20 cellular contexts compared by ENCODE assay signal in the genomic region with DNA sequence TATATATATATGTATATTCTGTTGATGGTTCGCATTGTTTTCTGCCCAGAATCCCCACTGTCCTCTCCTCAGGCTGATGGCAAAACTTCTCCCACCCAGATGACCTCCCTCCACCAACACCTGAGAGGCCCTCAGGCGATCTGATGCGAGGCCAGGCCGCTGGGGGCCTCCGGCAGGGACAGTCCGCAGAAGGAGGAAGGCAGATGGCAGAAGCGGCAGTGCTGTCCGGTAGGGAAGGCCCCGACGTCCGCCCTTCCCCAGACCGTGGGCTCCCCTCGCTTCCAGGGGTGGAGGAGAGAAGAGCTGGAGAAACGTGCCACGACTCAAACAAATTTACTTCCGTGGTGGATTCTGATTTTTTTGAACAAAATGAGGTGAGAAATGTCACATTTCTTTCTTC.
DNase-seq lines count a peak whose midpoint lies in the region; ATAC-seq and TF ChIP-seq lines count a peak whose summit lies in the region.
"Had no signal": no experiment of that assay in that cellular context is flagged by ENCODE, and none has a peak within 500 bp of the region (broad histone marks: within the 10 kb centered on the region; RNA-seq: fewer than 3 reads in every experiment).

No MANE protein-coding gene starts in this region.

- H3K9ac ChIP-seq in IMR-90 (ENCODE audit: low read depth, low read length) = no peak overlapping the region

- no peak for ATAC-seq in IMR-90 (ENCODE audit: low read depth)
- no peak for ATAC-seq in HG02885 (IDR thresholded peaks at IDR 0.05; ENCODE audit: poor library complexity, unreplicated experiment)

- H3K4me3 ChIP-seq in IMR-90 (ENCODE audit: insufficient read depth, low read depth, low read length) (no peak overlapping the region), esophagus muscularis mucosa (no peak overlapping the region), BE2C (ENCODE audit: low read depth, low read length) (no peak overlapping the region)
- H3K4me3 ChIP-seq: A549 had no signal

- peak overlapping the region; percentile 59 for H3K27ac Mint-ChIP-seq in progenitor cell of endocrine pancreas
- H3K27ac Mint-ChIP-seq: CD14-positive monocyte had no signal

- peaks cover 4% of the 10 kb centered on the region; the same call in 1 of the 2 replicates for H3K4me1 ChIP-seq in IMR-90 (ENCODE audit: control insufficient read depth, insufficient read depth, low read length)
- H3K4me1 ChIP-seq in esophagus muscularis mucosa = peaks cover 10 to 23% (median 19%) of the 10 kb centered on the region in 4 donors
- no peaks in the 10 kb centered on the region for H3K4me1 ChIP-seq in BE2C

- peak overlapping the region; percentile 50; the same call in 1 of the 2 replicates for H3K18ac ChIP-seq in IMR-90 (ENCODE audit: low read depth, low read length)

- TF ChIP-seq POLR2A in IMR-90 (IDR thresholded peaks at IDR 0.05; ENCODE audit: low read depth, low read length) (no peak), esophagus muscularis mucosa (IDR thresholded peaks at IDR 0.05; ENCODE audit: low read depth) (no peak)

- H2AFZ ChIP-seq in IMR-90 (replicated peaks; ENCODE audit: low read length, poor library complexity) = no peak overlapping the region

- no peaks in the 10 kb centered on the region for H3K27me3 Mint-ChIP-seq in progenitor cell of endocrine pancreas

- peak overlapping the region; percentile 58 for H2AK5ac ChIP-seq in IMR-90 (ENCODE audit: low read depth, low read length)

- in situ Hi-C loops in IMR-90 (cut with MboI; ENCODE audit: low sequenced_read_pairs) = loop anchor here (5.0 kb wide), 1 partner anchor 617 kb away; no protein-coding TSS in a partner anchor

- no peak overlapping the region for H3K4me3 Mint-ChIP-seq in progenitor cell of endocrine pancreas (ENCODE audit: low read depth)
- H3K4me3 Mint-ChIP-seq: CD14-positive monocyte, H9 had no signal

- no peak overlapping the region for H3K56ac ChIP-seq in IMR-90 (ENCODE audit: extremely low read depth, insufficient read depth, low read length)

- H3K4me1 Mint-ChIP-seq in progenitor cell of endocrine pancreas (ENCODE audit: low read depth) = no peaks in the 10 kb centered on the region

- TF ChIP-seq CTCF in IMR-90 (conservative IDR thresholded peaks at IDR 0.05; ENCODE audit: low read depth, low read length) (no peak), esophagus muscularis mucosa (IDR thresholded peaks at IDR 0.05) (no peak), progenitor cell of endocrine pancreas (IDR thresholded peaks at IDR 0.05; ENCODE audit: unreplicated experiment) (no peak), BE2C (IDR thresholded peaks at IDR 0.05; ENCODE audit: low read depth, low read length) (no peak)

- no peaks in the 10 kb centered on the region for H4K20me1 ChIP-seq in IMR-90 (ENCODE audit: insufficient read depth, low read length)

- CTCF ChIA-PET in IMR-90 (lab: Yijun Ruan, JAX) = interaction anchor here (1.0 kb wide), 1 partner anchor 643 kb away, joined by 3 read pairs; no protein-coding TSS in a partner anchor

- H4K8ac ChIP-seq in IMR-90 (ENCODE audit: low read depth in 2 of 2, low read length in 2 of 2) = 0 out of 4 replicates have a peak overlapping the region, but pooled peaks of 1 of the 2 experiments have one; percentile 39

- no peak overlapping the region for H2BK15ac ChIP-seq in IMR-90 (ENCODE audit: low read depth, low read length)

- peak overlapping the region; percentile 70 for H2BK20ac ChIP-seq in IMR-90 (ENCODE audit: low read depth, low read length)

- H3K4ac ChIP-seq in IMR-90 (ENCODE audit: low read depth, low read length) = 0 out of 2 replicates have a peak overlapping the region, but pooled peaks have one; percentile 44

- WGBS in IMR-90 (ENCODE audit: extremely low coverage in 2 of 2, insufficient read length in 1 of 2), 2 experiments = 80% methylated on average over 3 of the region's 16 CpGs; no CpG with 5 or more reads in 1 of the 2 experiments
- WGBS in esophagus muscularis mucosa = 92% methylated on average over 16 of the region's 16 CpGs

- POLR2A ChIA-PET in IMR-90 (lab: Charles Lee; ENCODE audit: unreplicated experiment) = no interaction called here

- H3K36me3 ChIP-seq in IMR-90 (ENCODE audit: control insufficient read depth, insufficient read depth, low read length) (no peaks in the 10 kb centered on the region), esophagus muscularis mucosa (no peaks in the 10 kb centered on the region), BE2C (no peaks in the 10 kb centered on the region)

- H3K23ac ChIP-seq in IMR-90 (ENCODE audit: low read depth, low read length) = no peak overlapping the region

- peaks cover 2% of the 10 kb centered on the region for H3K9me3 Mint-ChIP-seq in progenitor cell of endocrine pancreas (ENCODE audit: low read depth)

- no peaks in the 10 kb centered on the region; the same call in 1 of the 2 replicates for H3K9me1 ChIP-seq in IMR-90 (ENCODE audit: insufficient read depth, low read length)

- peak overlapping the region; percentile 28; the same call in 1 of the 2 replicates for H4K5ac ChIP-seq in IMR-90 (ENCODE audit: low read depth, low read length)

- no peak overlapping the region for H2AK9ac ChIP-seq in IMR-90 (replicated peaks; ENCODE audit: low read depth, low read length, poor library complexity)

- TF ChIP-seq EP300 in esophagus muscularis mucosa (IDR thresholded peaks at IDR 0.05) = no peak

- TF ChIP-seq RAD21 in IMR-90 (IDR thresholded peaks at IDR 0.05; ENCODE audit: low read length) = no peak

- intact Hi-C loops in IMR-90 (cut with micrococcal nuclease) (loop anchor here (1.0 to 10.0 kb wide), 7 partner anchors 33 to 939 kb away; no protein-coding TSS in a partner anchor), esophagus muscularis mucosa (cut with DNase I) (loop anchor here (1.0 to 5.0 kb wide), 2 partner anchors 432 to 616 kb away; partner anchors contain the start of gene SIPA1L1)

- H4K91ac ChIP-seq in IMR-90 (ENCODE audit: insufficient read depth, low read depth, low read length) = peak overlapping the region; percentile 56; the same call in 1 of the 2 replicates

- H3K27ac ChIP-seq in IMR-90 (ENCODE audit: insufficient read depth, low read length) (no peak overlapping the region), esophagus muscularis mucosa (replicated peaks in 1 of 4) (no peak overlapping the region)
- H3K27ac ChIP-seq: A549, HL-60 had no signal

- 0 out of 2 replicates have a peak, but pooled peaks cover 3% of the 10 kb centered on the region for H3K9me3 ChIP-seq in IMR-90 (ENCODE audit: control insufficient read depth, insufficient read depth, low read length)
- H3K9me3 ChIP-seq in esophagus muscularis mucosa = peaks cover 0 to 5% (median 0%) of the 10 kb centered on the region in 4 donors
- H3K9me3 ChIP-seq in BE2C = no peaks in the 10 kb centered on the region
- H3K9me3 ChIP-seq: A549 had no signal

- no peaks in the 10 kb centered on the region for H3K79me1 ChIP-seq in IMR-90 (ENCODE audit: low read depth in 1 of 2, low read length in 2 of 2)

- peaks cover 2% of the 10 kb centered on the region for H3K36me3 Mint-ChIP-seq in progenitor cell of endocrine pancreas (ENCODE audit: insufficient read depth)
- H3K36me3 Mint-ChIP-seq: CD14-positive monocyte had no signal

- dilution Hi-C loops in IMR-90 (cut with HindIII; ENCODE audit: low sequenced_read_pairs, unreplicated experiment) = no loop called here

- H2BK5ac ChIP-seq in IMR-90 (ENCODE audit: low read depth, low read length, poor library complexity, severe bottlenecking) = peak overlapping the region; percentile 38

- peak; percentile 72 for DNase-seq in ELF-1 (ENCODE audit: low read depth, low spot score)
- DNase-seq in IMR-90 = no peak
- peak; percentile 55 for DNase-seq in esophagus muscularis mucosa (ENCODE audit: extremely low spot score)
- no peak for DNase-seq in progenitor cell of endocrine pancreas (ENCODE audit: low spot score, unreplicated experiment)
- no peak for DNase-seq in NCI-H2171 (lab: John Stamatoyannopoulos, UW)
- DNase-seq in BE2C = no peak
- DNase-seq: AML-193, DND-41, NCI-H1092, NCI-H1417 treated with DMSO at 0.1 percent for 48 hours, NCI-H1694 treated with DMSO at 0.1 percent for 48 hours, NCI-H2081, NCI-H510A, NCI-H69, SHP77 treated with DMSO at 0.1 percent for 48 hours had no signal

- H2BK120ac ChIP-seq in IMR-90 (ENCODE audit: low read depth, low read length) = peak overlapping the region; percentile 79

- H3K4me2 ChIP-seq in IMR-90 (ENCODE audit: low read depth, low read length) = no peak overlapping the region

- H3K27me3 ChIP-seq in IMR-90 (ENCODE audit: control insufficient read depth, insufficient read depth, low read length) (no peaks in the 10 kb centered on the region), esophagus muscularis mucosa (no peaks in the 10 kb centered on the region), BE2C (no peaks in the 10 kb centered on the region)

- no TSS peak for BruUV-seq in IMR-90 (replicated peaks; lab: Mats Ljungman, UMichigan)

- H3K14ac ChIP-seq in IMR-90 (replicated peaks; ENCODE audit: low read depth, low read length) = no peak overlapping the region; the same call in 1 of the 2 replicates

TF ChIP-seq in IMR-90, 13 proteins besides CTCF, POLR2A, EP300 and RAD21 (continues in another document):
- TF ChIP-seq MXI1 (IDR thresholded peaks at IDR 0.05; ENCODE audit: borderline replicate concordance, low read depth, low read length) = no peak
- no peak for TF ChIP-seq ELK1 (IDR thresholded peaks at IDR 0.05; ENCODE audit: borderline replicate concordance, low read depth, low read length)
- no peak for TF ChIP-seq RCOR1 (IDR thresholded peaks at IDR 0.05; ENCODE audit: insufficient replicate concordance, low read length)
- TF ChIP-seq RFX5 (IDR thresholded peaks at IDR 0.05; ENCODE audit: low read depth, low read length) = no peak
- no peak for TF ChIP-seq USF2 (IDR thresholded peaks at IDR 0.05; ENCODE audit: low read depth, low read length)
- TF ChIP-seq MAZ (IDR thresholded peaks at IDR 0.05; ENCODE audit: borderline replicate concordance, low read depth, low read length) = no peak
- TF ChIP-seq SMC3 (IDR thresholded peaks at IDR 0.05; ENCODE audit: low read depth, low read length) = no peak
- TF ChIP-seq FOS (IDR thresholded peaks at IDR 0.05; ENCODE audit: low read depth, low read length) = no peak

Comparison
In these comparisons a context has a peak if more than half of its experiments do, and no peak if none do; other contexts are left out.
1. DNase-seq: peak in ELF-1 (single experiment) and esophagus muscularis mucosa (single experiment); none in IMR-90 (single experiment), progenitor cell of endocrine pancreas (single experiment), NCI-H2171 (single experiment) and BE2C (single experiment).